ENCODE assay signal across 16 cellular contexts in genomic region chr3:10577521-10577920, GRCh38.
DNase-seq lines count a peak whose midpoint lies in the region; ATAC-seq and TF ChIP-seq lines count a peak whose summit lies in the region.
"Had no signal": no experiment of that assay in that cellular context is flagged by ENCODE, and none has a peak within 500 bp of the region (broad histone marks: within the 10 kb centered on the region; RNA-seq: fewer than 3 reads in every experiment).

No MANE protein-coding gene starts in this region.

- DNase-seq in Right ventricle myocardium inferior (ENCODE audit: missing footprints) (no peak), cardiac septum (ENCODE audit: low spot score) (no peak), MG63 (peak; percentile 48), globus pallidus (ENCODE audit: low spot score) (peak; percentile 29), pons (ENCODE audit: low spot score) (peak; percentile 24), prostate gland (ENCODE audit: low spot score) (no peak), GDM1 (lab: John Stamatoyannopoulos, UW) (no peak)
- DNase-seq: 8988T; CD4-positive, alpha-beta memory T cell; DMS79 treated with DMSO at 0.1 percent for 48 hours; GOT3; H9 had no signal

- intact Hi-C loops in Right ventricle myocardium inferior (cut with DNase I), result no loop called here
- intact Hi-C loops in cardiac septum (cut with DNase I), result no loop called here
- intact Hi-C loops in prostate gland (cut with DNase I), result no loop called here

- TF ChIP-seq POLR2A in prostate gland (IDR thresholded peaks at IDR 0.05), result no peak

- no peaks in the 10 kb centered on the region for H3K9me3 ChIP-seq in MG63
- H3K9me3 ChIP-seq in prostate gland, result no peaks in the 10 kb centered on the region
- H3K9me3 ChIP-seq: BLaER1 had no signal

- H3K4me1 ChIP-seq in prostate gland (replicated peaks), result no peaks in the 10 kb centered on the region
- H3K4me1 ChIP-seq: BLaER1 had no signal

- ATAC-seq in Right ventricle myocardium inferior (peak; percentile 39), HG02870 (IDR thresholded peaks at IDR 0.05; ENCODE audit: unreplicated experiment) (no peak)
- ATAC-seq: GM12878, HepG2 had no signal

- TF ChIP-seq CTCF in prostate gland (IDR thresholded peaks at IDR 0.05), result no peak

- H3K36me3 ChIP-seq in MG63 (no peaks in the 10 kb centered on the region), prostate gland (no peaks in the 10 kb centered on the region)
- H3K36me3 ChIP-seq: BLaER1 had no signal

- H3K27me3 ChIP-seq in MG63 (no peaks in the 10 kb centered on the region), prostate gland (replicated peaks; ENCODE audit: insufficient read depth) (peaks cover 6% of the 10 kb centered on the region)
- H3K27me3 ChIP-seq: BLaER1 had no signal

- H3K4me3 ChIP-seq in MG63 (no peak overlapping the region), prostate gland (no peak overlapping the region)
- H3K4me3 ChIP-seq: BLaER1, GM12878 had no signal

- WGBS in prostate gland, result 53% methylated on average over 6 of the region's 6 CpGs

- no peak overlapping the region for H3K27ac ChIP-seq in prostate gland
- H3K27ac ChIP-seq: BLaER1 had no signal

Comparison
In these comparisons a context has a peak if more than half of its experiments do, and no peak if none do; other contexts are left out.
1. DNase-seq: peak in MG63 (single experiment), globus pallidus (single experiment) and pons (single experiment); none in Right ventricle myocardium inferior (single experiment), cardiac septum (single experiment), prostate gland (single experiment) and GDM1 (single experiment).